In the genomic region with DNA sequence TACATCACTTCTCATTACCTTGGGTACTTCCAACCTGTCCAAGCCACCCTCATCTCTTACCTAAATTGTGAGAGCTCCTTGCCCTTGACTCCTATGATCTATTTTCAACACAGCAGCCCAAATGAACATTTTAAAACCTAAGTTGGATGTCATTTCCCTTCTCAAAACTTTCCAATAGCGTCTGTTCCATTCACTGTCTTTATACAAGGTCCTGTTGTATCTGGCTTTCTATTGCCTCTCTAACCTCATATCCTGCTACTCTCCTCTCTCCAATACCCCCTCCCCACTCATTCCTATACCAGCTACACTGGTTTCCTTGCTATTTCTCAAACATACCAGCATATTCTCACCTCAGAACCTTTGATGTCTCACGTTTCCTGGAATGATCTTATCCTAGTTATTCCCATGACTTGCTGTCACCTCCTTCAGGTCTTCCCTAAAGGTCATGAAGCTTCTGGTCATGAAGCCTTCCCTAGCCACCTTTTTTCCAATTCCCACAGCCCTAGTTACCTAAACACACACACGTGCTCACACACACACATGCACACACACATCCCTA, we compare ENCODE assay signal across 1 cellular context.
TF ChIP-seq lines count a peak whose summit lies in the region.

No MANE protein-coding gene starts in this region.

TF ChIP-seq in GM23338, 12 proteins besides CTCF, POLR2A, EP300 and RAD21 (continued from another document):
- TF ChIP-seq, protein P1, sequence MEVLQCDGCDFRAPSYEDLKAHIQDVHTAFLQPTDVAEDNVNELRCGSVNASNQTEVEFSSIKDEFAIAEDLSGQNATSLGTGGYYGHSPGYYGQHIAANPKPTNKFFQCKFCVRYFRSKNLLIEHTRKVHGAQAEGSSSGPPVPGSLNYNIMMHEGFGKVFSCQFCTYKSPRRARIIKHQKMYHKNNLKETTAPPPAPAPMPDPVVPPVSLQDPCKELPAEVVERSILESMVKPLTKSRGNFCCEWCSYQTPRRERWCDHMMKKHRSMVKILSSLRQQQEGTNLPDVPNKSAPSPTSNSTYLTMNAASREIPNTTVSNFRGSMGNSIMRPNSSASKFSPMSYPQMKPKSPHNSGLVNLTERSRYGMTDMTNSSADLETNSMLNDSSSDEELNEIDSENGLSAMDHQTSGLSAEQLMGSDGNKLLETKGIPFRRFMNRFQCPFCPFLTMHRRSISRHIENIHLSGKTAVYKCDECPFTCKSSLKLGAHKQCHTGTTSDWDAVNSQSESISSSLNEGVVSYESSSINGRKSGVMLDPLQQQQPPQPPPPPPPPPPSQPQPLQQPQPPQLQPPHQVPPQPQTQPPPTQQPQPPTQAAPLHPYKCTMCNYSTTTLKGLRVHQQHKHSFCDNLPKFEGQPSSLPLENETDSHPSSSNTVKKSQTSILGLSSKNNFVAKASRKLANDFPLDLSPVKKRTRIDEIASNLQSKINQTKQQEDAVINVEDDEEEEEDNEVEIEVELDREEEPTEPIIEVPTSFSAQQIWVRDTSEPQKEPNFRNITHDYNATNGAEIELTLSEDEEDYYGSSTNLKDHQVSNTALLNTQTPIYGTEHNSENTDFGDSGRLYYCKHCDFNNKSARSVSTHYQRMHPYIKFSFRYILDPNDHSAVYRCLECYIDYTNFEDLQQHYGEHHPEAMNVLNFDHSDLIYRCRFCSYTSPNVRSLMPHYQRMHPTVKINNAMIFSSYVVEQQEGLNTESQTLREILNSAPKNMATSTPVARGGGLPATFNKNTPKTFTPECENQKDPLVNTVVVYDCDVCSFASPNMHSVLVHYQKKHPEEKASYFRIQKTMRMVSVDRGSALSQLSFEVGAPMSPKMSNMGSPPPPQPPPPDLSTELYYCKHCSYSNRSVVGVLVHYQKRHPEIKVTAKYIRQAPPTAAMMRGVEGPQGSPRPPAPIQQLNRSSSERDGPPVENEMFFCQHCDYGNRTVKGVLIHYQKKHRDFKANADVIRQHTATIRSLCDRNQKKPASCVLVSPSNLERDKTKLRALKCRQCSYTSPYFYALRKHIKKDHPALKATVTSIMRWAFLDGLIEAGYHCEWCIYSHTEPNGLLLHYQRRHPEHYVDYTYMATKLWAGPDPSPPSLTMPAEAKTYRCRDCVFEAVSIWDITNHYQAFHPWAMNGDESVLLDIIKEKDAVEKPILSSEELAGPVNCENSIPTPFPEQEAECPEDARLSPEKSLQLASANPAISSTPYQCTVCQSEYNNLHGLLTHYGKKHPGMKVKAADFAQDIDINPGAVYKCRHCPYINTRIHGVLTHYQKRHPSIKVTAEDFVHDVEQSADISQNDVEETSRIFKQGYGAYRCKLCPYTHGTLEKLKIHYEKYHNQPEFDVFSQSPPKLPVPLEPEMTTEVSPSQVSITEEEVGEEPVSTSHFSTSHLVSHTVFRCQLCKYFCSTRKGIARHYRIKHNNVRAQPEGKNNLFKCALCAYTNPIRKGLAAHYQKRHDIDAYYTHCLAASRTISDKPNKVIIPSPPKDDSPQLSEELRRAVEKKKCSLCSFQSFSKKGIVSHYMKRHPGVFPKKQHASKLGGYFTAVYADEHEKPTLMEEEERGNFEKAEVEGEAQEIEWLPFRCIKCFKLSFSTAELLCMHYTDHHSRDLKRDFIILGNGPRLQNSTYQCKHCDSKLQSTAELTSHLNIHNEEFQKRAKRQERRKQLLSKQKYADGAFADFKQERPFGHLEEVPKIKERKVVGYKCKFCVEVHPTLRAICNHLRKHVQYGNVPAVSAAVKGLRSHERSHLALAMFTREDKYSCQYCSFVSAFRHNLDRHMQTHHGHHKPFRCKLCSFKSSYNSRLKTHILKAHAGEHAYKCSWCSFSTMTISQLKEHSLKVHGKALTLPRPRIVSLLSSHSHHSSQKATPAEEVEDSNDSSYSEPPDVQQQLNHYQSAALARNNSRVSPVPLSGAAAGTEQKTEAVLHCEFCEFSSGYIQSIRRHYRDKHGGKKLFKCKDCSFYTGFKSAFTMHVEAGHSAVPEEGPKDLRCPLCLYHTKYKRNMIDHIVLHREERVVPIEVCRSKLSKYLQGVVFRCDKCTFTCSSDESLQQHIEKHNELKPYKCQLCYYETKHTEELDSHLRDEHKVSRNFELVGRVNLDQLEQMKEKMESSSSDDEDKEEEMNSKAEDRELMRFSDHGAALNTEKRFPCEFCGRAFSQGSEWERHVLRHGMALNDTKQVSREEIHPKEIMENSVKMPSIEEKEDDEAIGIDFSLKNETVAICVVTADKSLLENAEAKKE (CRISPR knock-in tag; IDR thresholded peaks at IDR 0.05) = no peak
- TF ChIP-seq EZH2phosphoT487 (IDR thresholded peaks at IDR 0.05; ENCODE audit: unreplicated experiment) (no peak), STAT1 (IDR thresholded peaks at IDR 0.05; ENCODE audit: unreplicated experiment) (no peak), POLR2AphosphoS5 (IDR thresholded peaks at IDR 0.05; ENCODE audit: low read depth) (no peak), REST (IDR thresholded peaks at IDR 0.05; ENCODE audit: unreplicated experiment) (no peak), ZNF331 (CRISPR knock-in tag; IDR thresholded peaks at IDR 0.05; ENCODE audit: low read depth) (no peak), NANOG (IDR thresholded peaks at IDR 0.05; ENCODE audit: borderline replicate concordance) (no peak), JUNB (IDR thresholded peaks at IDR 0.05; ENCODE audit: unreplicated experiment) (no peak)
